Comparison of ENCODE assay signal across 11 cellular contexts in the genomic region with DNA sequence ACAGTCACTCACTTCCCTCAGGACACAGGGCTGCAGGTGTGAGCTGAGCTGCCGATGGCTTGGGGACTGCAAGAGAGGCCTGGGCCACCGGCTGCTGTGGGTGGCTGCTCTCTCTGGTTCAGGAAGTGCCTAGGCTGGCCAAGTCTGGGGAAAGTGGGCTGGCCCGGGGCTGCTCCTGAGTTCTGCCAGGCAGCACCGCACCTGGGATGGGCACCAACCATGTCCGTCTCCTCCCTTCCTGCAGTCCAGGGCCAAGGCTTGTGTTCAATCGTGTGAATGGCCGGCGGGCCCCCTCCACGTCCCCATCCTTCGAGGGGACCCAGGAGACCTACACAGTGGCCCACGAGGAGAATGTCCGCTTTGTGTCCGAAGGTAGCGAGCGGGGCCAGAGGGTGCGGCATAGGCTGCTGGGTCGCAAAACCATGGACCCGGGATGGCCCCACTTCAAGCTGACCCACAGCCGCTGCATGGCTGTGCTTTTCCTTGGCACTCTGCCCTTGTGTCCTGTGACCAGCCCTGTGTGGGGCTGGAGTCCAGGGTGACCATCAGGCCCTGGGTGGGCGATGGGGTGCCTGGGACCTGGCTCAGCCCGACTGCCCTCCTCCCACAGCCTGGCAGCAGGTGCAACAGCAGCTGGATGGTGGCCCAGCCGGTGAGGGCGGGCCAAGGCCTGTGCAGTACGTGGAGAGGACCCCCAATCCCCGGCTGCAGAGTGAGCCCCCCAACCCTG. TPM values are rescaled to one million over a fixed set of nuclear protein-coding genes. Genes with fewer than 3 reads are reported as not detected.
DNase-seq lines count a peak whose midpoint lies in the region; ATAC-seq, FAIRE-seq and TF ChIP-seq lines count a peak whose summit lies in the region.
"Had no signal": no experiment of that assay in that cellular context is flagged by ENCODE, and none has a peak within 500 bp of the region (broad histone marks: within the 10 kb centered on the region; RNA-seq: fewer than 3 reads in every experiment).

No MANE protein-coding gene starts in this region.

- no peaks in the 10 kb centered on the region for H3K36me3 Mint-ChIP-seq in mesothelial cell of epicardium
- H3K36me3 Mint-ChIP-seq: immature natural killer cell had no signal

- TF ChIP-seq POLR2A in heart left ventricle (IDR thresholded peaks at IDR 0.05), result no peak
- no peak for TF ChIP-seq POLR2A in GM12878 (IDR thresholded peaks at IDR 0.05; ENCODE audit: low read depth, low read length)
- TF ChIP-seq POLR2A in transverse colon (IDR thresholded peaks at IDR 0.05), result peak; percentile 68

- no peaks in the 10 kb centered on the region for H3K9me3 Mint-ChIP-seq in mesothelial cell of epicardium
- H3K9me3 Mint-ChIP-seq: immature natural killer cell had no signal

- 61 to 72% (median 70%) methylated on average over 9 to 25 of the region's 25 CpGs for WGBS in heart left ventricle, 4 donors
- 64% methylated on average over 23 of the region's 25 CpGs for WGBS in GM12878 (ENCODE audit: insufficient coverage, insufficient replicate concordance, low lambda C conversion rate, missing lambda C conversion rate)
- WGBS in transverse colon (ENCODE audit: low coverage in 1 of 2), 2 donors, result 21% methylated on average over 19 of the region's 25 CpGs; no CpG with 5 or more reads in 1 of the 2 donors

- in situ Hi-C loops in GM12878 (cut with MboI), result no loop called here
- in situ Hi-C loops in transverse colon (cut with MboI; ENCODE audit: low pct_ligation_motif_present in 1 of 4, low pct_unique_long_range_greater_than_20kb in 1 of 4, low sequenced_read_pairs in 3 of 4), result no loop called here

- no peak for TF ChIP-seq EP300 in GM12878 (IDR thresholded peaks at IDR 0.05; ENCODE audit: borderline replicate concordance in 1 of 2, control insufficient read depth in 1 of 2, low read depth in 2 of 2, low read length in 2 of 2)
- TF ChIP-seq EP300 in transverse colon (IDR thresholded peaks at IDR 0.05; ENCODE audit: low read depth), result no peak

- no peak for TF ChIP-seq RAD21 in GM12878 (IDR thresholded peaks at IDR 0.05; ENCODE audit: insufficient read depth, low read depth, low read length)

- ATAC-seq in heart left ventricle (peak in 1 of 4 donors; percentile 4), GM12878 (no peak), HG02970 (IDR thresholded peaks at IDR 0.05; ENCODE audit: low FRiP score, unreplicated experiment) (no peak), GM18502 (IDR thresholded peaks at IDR 0.05; ENCODE audit: poor library complexity, unreplicated experiment) (no peak)

- POLR2A ChIA-PET in GM12878 (lab: Charles Lee), result interaction anchor here (0.5 to 1.4 kb wide), 4 partner anchors 9 to 295 kb away, joined by 3 to 4 read pairs (median 4); a partner anchor contains a TSS

- CTCF ChIA-PET in GM12878 (lab: Yijun Ruan, JAX), result interaction anchor here (0.8 to 3.1 kb wide), 5 partner anchors 9 to 48 kb away, joined by 3 to 11 read pairs (median 7); a partner anchor contains a TSS

- SMC1A ChIA-PET in GM12878 (lab: Charles Lee; ENCODE audit: uncharacterized antibody, unreplicated experiment), result no interaction called here

- peak overlapping the region; percentile 22 for H3K4me3 Mint-ChIP-seq in mesothelial cell of epicardium

- H4K20me1 ChIP-seq in GM12878 (ENCODE audit: control insufficient read depth, insufficient read depth), result no peaks in the 10 kb centered on the region

- no peak for DNase-seq in heart left ventricle
- DNase-seq in cardiac septum (ENCODE audit: low spot score), result no peak
- DNase-seq in GM12878 (ENCODE audit: low read depth, low spot score), result no peak
- DNase-seq in mesothelial cell of epicardium (ENCODE audit: low spot score in 2 of 2, unreplicated experiment in 2 of 2), result no peak
- DNase-seq in transverse colon, result peak; percentile 71
- no peak for DNase-seq in stimulated activated naive CD4-positive, alpha-beta T cell treated with Interleukin-2 at 50 U/mL for 16 hours (lab: John Stamatoyannopoulos, UW)
- DNase-seq: immature natural killer cell, NCI-H1436 treated with DMSO at 0.1 percent for 48 hours, occipital lobe had no signal

- H3K9me3 ChIP-seq in heart left ventricle, result no peaks in the 10 kb centered on the region
- no peaks in the 10 kb centered on the region for H3K9me3 ChIP-seq in GM12878 (replicated peaks; ENCODE audit: control insufficient read depth, insufficient read depth, low read length)
- no peaks in the 10 kb centered on the region for H3K9me3 ChIP-seq in transverse colon

- TF ChIP-seq CTCF in heart left ventricle (IDR thresholded peaks at IDR 0.05), result no peak
- TF ChIP-seq CTCF in GM12878 (IDR thresholded peaks at IDR 0.05 in 2 of 3, conservative IDR thresholded peaks at IDR 0.05 in 1 of 3; ENCODE audit: control insufficient read depth in 2 of 3, extremely low read depth in 1 of 3, insufficient read depth in 1 of 3, low read depth in 3 of 3, low read length in 3 of 3), result no peak
- no peak for TF ChIP-seq CTCF in mesothelial cell of epicardium (IDR thresholded peaks at IDR 0.05; ENCODE audit: unreplicated experiment)
- TF ChIP-seq CTCF in transverse colon (IDR thresholded peaks at IDR 0.05), result no peak

- FAIRE-seq in GM12878 (lab: Jason Lieb, UNC), result no peak

- H3K4me1 ChIP-seq in heart left ventricle, result peaks cover 3 to 82% (median 48%) of the 10 kb centered on the region in 12 donors
- H3K4me1 ChIP-seq in GM12878 (ENCODE audit: control insufficient read depth, insufficient read depth, low read length), result peaks cover 9% of the 10 kb centered on the region
- H3K4me1 ChIP-seq in transverse colon, result peaks cover 48 to 76% (median 76%) of the 10 kb centered on the region in 4 donors

- no TSS peak for BruUV-seq in GM12878 (replicated peaks; lab: Mats Ljungman, UMichigan)

- intact Hi-C loops in heart left ventricle (cut with DNase I), result loop anchor here in 2 of 10 donors (10.0 kb wide), 1 partner anchor 63 kb away; no protein-coding TSS in a partner anchor
- intact Hi-C loops in cardiac septum (cut with DNase I), result no loop called here
- intact Hi-C loops in GM12878 (cut with micrococcal nuclease; ENCODE audit: unreplicated experiment), result no loop called here
- intact Hi-C loops in transverse colon (cut with DNase I; ENCODE audit: low total_unique reads), result no loop called here

- peak overlapping the region; percentile 95; the same call in 1 of the 2 replicates for H3K4me2 ChIP-seq in GM12878 (ENCODE audit: control insufficient read depth, insufficient read depth)

- peaks cover 13% of the 10 kb centered on the region for H3K4me1 Mint-ChIP-seq in mesothelial cell of epicardium

- no peaks in the 10 kb centered on the region for H3K27me3 Mint-ChIP-seq in mesothelial cell of epicardium (ENCODE audit: low read depth)

- H3K27me3 ChIP-seq in heart left ventricle (no peaks in the 10 kb centered on the region), GM12878 (replicated peaks in 1 of 2; ENCODE audit: control insufficient read depth in 2 of 2, insufficient read depth in 2 of 2, low read length in 1 of 2) (no peaks in the 10 kb centered on the region), transverse colon (no peaks in the 10 kb centered on the region)

- peak overlapping the region in 3 of 12 donors; percentile 7 to 34 (median 33) for H3K4me3 ChIP-seq in heart left ventricle
- H3K4me3 ChIP-seq in GM12878, result peak overlapping the region; percentile 70
- peak overlapping the region in 2 of 4 donors; percentile 81 to 86 for H3K4me3 ChIP-seq in transverse colon

- H3K27ac ChIP-seq in heart left ventricle, result peak overlapping the region in 10 of 12 donors; percentile 71 to 97 (median 86)
- no peak overlapping the region for H3K27ac ChIP-seq in GM12878 (ENCODE audit: control insufficient read depth, insufficient read depth)
- peak overlapping the region; percentile 93 to 96 (median 95) for H3K27ac ChIP-seq in transverse colon

- H3K27ac Mint-ChIP-seq in mesothelial cell of epicardium, result no peak overlapping the region

- no peak overlapping the region for H3K9ac ChIP-seq in GM12878 (ENCODE audit: control insufficient read depth, insufficient read depth, low read length)

- H3K36me3 ChIP-seq in heart left ventricle, result peaks cover 0 to 3% (median 0%) of the 10 kb centered on the region in 9 donors
- H3K36me3 ChIP-seq in GM12878 (ENCODE audit: control insufficient read depth in 2 of 2, insufficient read depth in 2 of 2, low read length in 1 of 2), result no peaks in the 10 kb centered on the region; a peak in 2 of 4 replicates
- no peaks in the 10 kb centered on the region for H3K36me3 ChIP-seq in transverse colon

- H3K79me2 ChIP-seq in GM12878 (ENCODE audit: control insufficient read depth, insufficient read depth, low read length), result peaks cover 33% of the 10 kb centered on the region

- H2AFZ ChIP-seq in GM12878 (ENCODE audit: control insufficient read depth, low read depth, low read length), result no peak overlapping the region

- RAD21 ChIA-PET in GM12878 (lab: Charles Lee; ENCODE audit: unreplicated experiment), result interaction anchor here (1.8 to 3.4 kb wide), 2 partner anchors 11 to 13 kb away, joined by 7 to 13 read pairs; a partner anchor contains a TSS

RNA-seq across cellular contexts. Expression of a gene that starts 1.8 kb away (rescaled TPM):
- total RNA-seq in heart left ventricle, result 10 to 100 TPM in 2 of 9 donors, 1 to 10 TPM in 7; 3.7 to 17.4 (median 8.6) TPM
- polyA plus RNA-seq in heart left ventricle, result 10 to 100 TPM in 1 of 2 donors, 1 to 10 TPM in 1; 5.1 to 10.9 TPM
- total RNA-seq in cardiac septum, result 13.9 TPM
- 113 and 123 TPM in 2 replicates for total RNA-seq in GM12878 (2013; cell fraction: nucleolus; rRNA removed)
- 20.2 and 25.2 TPM in 2 replicates for total RNA-seq in GM12878 (2014; rRNA removed)
- 6.9 and 7.4 TPM in 2 replicates for total RNA-seq in GM12878 (2014; rRNA removed; fragmentation: Illumina TruSeq; extraction: Trizol)
- 55.5 and 65.0 TPM in 2 replicates for total RNA-seq in GM12878 (2021)
- polyA plus RNA-seq in GM12878 (2011; ENCODE audit: low read depth), result 6.7 TPM
- 8.4 and 13.0 TPM in 2 replicates for polyA plus RNA-seq in GM12878 (2011; rRNA removed)
- 13.5 and 23.7 TPM in 2 replicates for polyA plus RNA-seq in GM12878 (2011; cell fraction: cytosol; rRNA removed)
- 303 and 408 TPM in 2 replicates for polyA plus RNA-seq in GM12878 (2011; cell fraction: nucleus; rRNA removed)
- 25.9 and 32.2 TPM in 2 replicates for polyA plus RNA-seq in GM12878 (2012)
- polyA plus RNA-seq in GM12878 (2014; fragmentation: Illumina TruSeq; extraction: Trizol), result 0.79 and 5.9 TPM in 2 replicates
- 1 to 10 TPM; 2.0 to 5.9 TPM for polyA plus RNA-seq in GM12878 (2014; fragmentation: Nextera tagmentation; extraction: Ambion mirVana)
- 56.5 and 67.0 TPM in 2 replicates for polyA plus RNA-seq in GM12878 (2014; rRNA removed)
- 10 to 100 TPM; 20.4 to 24.8 TPM for polyA plus RNA-seq in GM12878 (2016; fragmentation: Nextera tagmentation; extraction: Ambion mirVana)
- polyA minus RNA-seq in GM12878 (2011; rRNA and poly(A)+ RNA removed), result 8.3 and 17.8 TPM in 2 replicates
- 8.8 and 10.2 TPM in 2 replicates for polyA minus RNA-seq in GM12878 (2011; cell fraction: cytosol; rRNA and poly(A)+ RNA removed)
- 45.9 and 75.3 TPM in 2 replicates for polyA minus RNA-seq in GM12878 (2011; cell fraction: nucleus; rRNA and poly(A)+ RNA removed)
- total RNA-seq in mesothelial cell of epicardium, result 75.9 to 86.9 TPM (median 77.2 TPM) in 3 replicates
- total RNA-seq in transverse colon, result 100 to 1,000 TPM in 2 of 4 donors, 10 to 100 TPM in 2; 23.0 to 166 (median 90.2) TPM

RNA-seq across cellular contexts. Expression of a gene that starts 5.7 kb away (rescaled TPM):
- total RNA-seq in heart left ventricle (100 to 1,000 TPM in 4 of 9 donors, 10 to 100 TPM in 5; 52.3 to 219 (median 89.5) TPM), cardiac septum (90.3 TPM), GM12878 (2014; rRNA removed) (77.5 and 93.1 TPM in 2 replicates), GM12878 (2014; rRNA removed; fragmentation: Illumina TruSeq; extraction: Trizol) (16.9 and 21.3 TPM in 2 replicates), GM12878 (2021) (83.0 and 92.2 TPM in 2 replicates), mesothelial cell of epicardium (20.5 to 24.6 TPM (median 21.7 TPM) in 3 replicates), transverse colon (100 to 1,000 TPM; 158 to 267 (median 211) TPM)
- polyA plus RNA-seq in heart left ventricle (100 to 1,000 TPM in 1 of 2 donors, 10 to 100 TPM in 1; 97.0 to 321 TPM), GM12878 (2011; rRNA removed) (15.2 and 37.4 TPM in 2 replicates), GM12878 (2014; fragmentation: Illumina TruSeq; extraction: Trizol) (1.6 and 6.1 TPM in 2 replicates), GM12878 (2014; fragmentation: Nextera tagmentation; extraction: Ambion mirVana) (1 to 10 TPM in 1 of 2 experiments, under 1 TPM in 1; 0.19 to 4.3 TPM), GM12878 (2014; rRNA removed) (83.0 and 105 TPM in 2 replicates), GM12878 (2016; fragmentation: Nextera tagmentation; extraction: Ambion mirVana) (10 to 100 TPM; 78.3 to 84.5 TPM)
- 42.8 and 49.5 TPM in 2 replicates for total RNA-seq in GM12878 (2013; cell fraction: nucleolus; rRNA removed)
- polyA plus RNA-seq in GM12878 (2011; ENCODE audit: low read depth), result 12.3 TPM
- 76.4 and 115 TPM in 2 replicates for polyA plus RNA-seq in GM12878 (2011; cell fraction: cytosol; rRNA removed)
- 85.8 and 105 TPM in 2 replicates for polyA plus RNA-seq in GM12878 (2011; cell fraction: nucleus; rRNA removed)
- 44.3 and 57.9 TPM in 2 replicates for polyA plus RNA-seq in GM12878 (2012)
- 8.6 and 27.5 TPM in 2 replicates for polyA minus RNA-seq in GM12878 (2011; rRNA and poly(A)+ RNA removed)
- polyA minus RNA-seq in GM12878 (2011; cell fraction: cytosol; rRNA and poly(A)+ RNA removed), result 18.1 and 21.1 TPM in 2 replicates
- polyA minus RNA-seq in GM12878 (2011; cell fraction: nucleus; rRNA and poly(A)+ RNA removed), result 16.1 and 27.6 TPM in 2 replicates

RNA-seq across cellular contexts. Expression of a gene that starts 11.2 kb away (rescaled TPM):
- total RNA-seq in heart left ventricle (100 to 1,000 TPM in 2 of 9 donors, 10 to 100 TPM in 7; 39.6 to 187 (median 44.7) TPM), cardiac septum (47.7 TPM), GM12878 (2014; rRNA removed) (107 and 116 TPM in 2 replicates), GM12878 (2014; rRNA removed; fragmentation: Illumina TruSeq; extraction: Trizol) (31.9 and 36.2 TPM in 2 replicates), GM12878 (2021) (94.0 and 97.0 TPM in 2 replicates), mesothelial cell of epicardium (72.1 to 74.0 TPM (median 73.2 TPM) in 3 replicates), transverse colon (10 to 100 TPM; 32.6 to 91.8 (median 86.7) TPM)
- polyA plus RNA-seq in heart left ventricle (100 to 1,000 TPM; 101 to 165 TPM), GM12878 (2011; rRNA removed) (33.7 and 61.6 TPM in 2 replicates), GM12878 (2014; fragmentation: Illumina TruSeq; extraction: Trizol) (14.0 and 25.0 TPM in 2 replicates), GM12878 (2014; fragmentation: Nextera tagmentation; extraction: Ambion mirVana) (10 to 100 TPM in 1 of 2 experiments, 1 to 10 TPM in 1; 5.4 to 12.0 TPM), GM12878 (2014; rRNA removed) (163 and 172 TPM in 2 replicates), GM12878 (2016; fragmentation: Nextera tagmentation; extraction: Ambion mirVana) (100 to 1,000 TPM; 140 to 155 TPM)
- total RNA-seq in GM12878 (2013; cell fraction: nucleolus; rRNA removed), result 36.1 and 45.7 TPM in 2 replicates
- polyA plus RNA-seq in GM12878 (2011; ENCODE audit: low read depth), result 18.2 TPM
- polyA plus RNA-seq in GM12878 (2011; cell fraction: cytosol; rRNA removed), result 85.5 and 144 TPM in 2 replicates
- polyA plus RNA-seq in GM12878 (2011; cell fraction: nucleus; rRNA removed), result 134 and 142 TPM in 2 replicates
- polyA plus RNA-seq in GM12878 (2012), result 70.4 and 79.4 TPM in 2 replicates
- polyA minus RNA-seq in GM12878 (2011; rRNA and poly(A)+ RNA removed), result 9.9 and 31.1 TPM in 2 replicates
- 32.5 and 41.2 TPM in 2 replicates for polyA minus RNA-seq in GM12878 (2011; cell fraction: cytosol; rRNA and poly(A)+ RNA removed)
- 34.7 and 43.1 TPM in 2 replicates for polyA minus RNA-seq in GM12878 (2011; cell fraction: nucleus; rRNA and poly(A)+ RNA removed)

RNA-seq across cellular contexts. Expression of a gene that starts 16.6 kb away (rescaled TPM):
- 1 to 10 TPM in 1 of 9 donors, under 1 TPM in 8; 0.15 to 1.1 (median 0.25) TPM for total RNA-seq in heart left ventricle
- polyA plus RNA-seq in heart left ventricle, result under 1 TPM; 0.30 to 0.51 TPM
- 0.40 TPM for total RNA-seq in cardiac septum
- 0.71 and 1.3 TPM in 2 replicates for total RNA-seq in GM12878 (2013; cell fraction: nucleolus; rRNA removed)
- 0.06 and 0.11 TPM in 2 replicates for total RNA-seq in GM12878 (2014; rRNA removed)
- total RNA-seq in GM12878 (2014; rRNA removed; fragmentation: Illumina TruSeq; extraction: Trizol), result 0.04 TPM in 1 of 2 replicates, not detected in the other
- 0.27 and 0.41 TPM in 2 replicates for total RNA-seq in GM12878 (2021)
- polyA plus RNA-seq in GM12878 (2011; ENCODE audit: low read depth), result not detected
- 0.01 and 0.03 TPM in 2 replicates for polyA plus RNA-seq in GM12878 (2011; rRNA removed)
- polyA plus RNA-seq in GM12878 (2011; cell fraction: cytosol; rRNA removed), result 0.04 and 0.08 TPM in 2 replicates
- polyA plus RNA-seq in GM12878 (2011; cell fraction: nucleus; rRNA removed), result 0.81 and 1.0 TPM in 2 replicates
- polyA plus RNA-seq in GM12878 (2012), result 0.12 and 0.18 TPM in 2 replicates
- 0.01 TPM in 1 of 2 replicates, not detected in the other for polyA plus RNA-seq in GM12878 (2014; fragmentation: Illumina TruSeq; extraction: Trizol)
- polyA plus RNA-seq in GM12878 (2014; fragmentation: Nextera tagmentation; extraction: Ambion mirVana), result not detected
- polyA plus RNA-seq in GM12878 (2014; rRNA removed), result 0.15 and 0.62 TPM in 2 replicates
- polyA plus RNA-seq in GM12878 (2016; fragmentation: Nextera tagmentation; extraction: Ambion mirVana), result under 1 TPM; 0.05 to 0.19 TPM
- polyA minus RNA-seq in GM12878 (2011; rRNA and poly(A)+ RNA removed), result 0.05 and 0.07 TPM in 2 replicates
- polyA minus RNA-seq in GM12878 (2011; cell fraction: cytosol; rRNA and poly(A)+ RNA removed), result not detected in 2 replicates
- polyA minus RNA-seq in GM12878 (2011; cell fraction: nucleus; rRNA and poly(A)+ RNA removed), result 0.36 and 0.86 TPM in 2 replicates
- 0.47 to 0.94 TPM (median 0.84 TPM) in 3 replicates for total RNA-seq in mesothelial cell of epicardium
- 10 to 100 TPM in 1 of 4 donors, 1 to 10 TPM in 3; 2.3 to 13.1 (median 4.2) TPM for total RNA-seq in transverse colon

RNA-seq across cellular contexts. Expression of a gene that starts 20.6 kb away (rescaled TPM):
- total RNA-seq in heart left ventricle (100 to 1,000 TPM in 1 of 9 donors, 10 to 100 TPM in 8; 33.7 to 102 (median 83.5) TPM), cardiac septum (102 TPM), GM12878 (2014; rRNA removed) (57.3 and 77.8 TPM in 2 replicates), GM12878 (2014; rRNA removed; fragmentation: Illumina TruSeq; extraction: Trizol) (20.6 and 23.5 TPM in 2 replicates), GM12878 (2021) (149 and 167 TPM in 2 replicates), mesothelial cell of epicardium (190 to 207 TPM (median 194 TPM) in 3 replicates), transverse colon (100 to 1,000 TPM; 133 to 386 (median 259) TPM)
- polyA plus RNA-seq in heart left ventricle (100 to 1,000 TPM in 1 of 2 donors, 10 to 100 TPM in 1; 77.2 to 143 TPM), GM12878 (2011; rRNA removed) (31.1 and 61.9 TPM in 2 replicates), GM12878 (2014; fragmentation: Illumina TruSeq; extraction: Trizol) (9.4 and 44.3 TPM in 2 replicates), GM12878 (2014; fragmentation: Nextera tagmentation; extraction: Ambion mirVana) (1 to 10 TPM; 3.7 to 5.6 TPM), GM12878 (2014; rRNA removed) (174 and 190 TPM in 2 replicates), GM12878 (2016; fragmentation: Nextera tagmentation; extraction: Ambion mirVana) (100 to 1,000 TPM; 124 to 141 TPM)
- total RNA-seq in GM12878 (2013; cell fraction: nucleolus; rRNA removed), result 119 and 139 TPM in 2 replicates
- polyA plus RNA-seq in GM12878 (2011; ENCODE audit: low read depth), result 39.2 TPM
- polyA plus RNA-seq in GM12878 (2011; cell fraction: cytosol; rRNA removed), result 64.6 and 110 TPM in 2 replicates
- polyA plus RNA-seq in GM12878 (2011; cell fraction: nucleus; rRNA removed), result 755 and 892 TPM in 2 replicates
- polyA plus RNA-seq in GM12878 (2012), result 84.4 and 122 TPM in 2 replicates
- polyA minus RNA-seq in GM12878 (2011; rRNA and poly(A)+ RNA removed), result 17.0 and 34.0 TPM in 2 replicates
- polyA minus RNA-seq in GM12878 (2011; cell fraction: cytosol; rRNA and poly(A)+ RNA removed), result 28.9 and 35.5 TPM in 2 replicates
- polyA minus RNA-seq in GM12878 (2011; cell fraction: nucleus; rRNA and poly(A)+ RNA removed), result 107 and 163 TPM in 2 replicates
